In genomic region chr4:84632092-84632491, GRCh38 we compare ENCODE assay signal across 21 cellular contexts. TPM values are rescaled to one million over a fixed set of nuclear protein-coding genes. Genes with fewer than 3 reads are reported as not detected.
DNase-seq lines count a peak whose midpoint lies in the region; ATAC-seq and TF ChIP-seq lines count a peak whose summit lies in the region.
"Had no signal": no experiment of that assay in that cellular context is flagged by ENCODE, and none has a peak within 500 bp of the region (broad histone marks: within the 10 kb centered on the region; RNA-seq: fewer than 3 reads in every experiment).

No MANE protein-coding gene starts in this region.

- no peak overlapping the region for H4K8ac ChIP-seq in neuronal stem cell (ENCODE audit: low read depth, low read length)

- H3K27ac Mint-ChIP-seq in activated T-helper 1 cell treated with anti-CD3 and anti-CD28 coated beads, Interleukin-12 subunit alpha, Interleukin-12 subunit beta, Interleukin-2, Interleukin-4 antibody, amounts not matched to agents 30 ng/mL and 10 ng/mL and 1 ng/mL, durations not matched to agents 14 hours and 24 hours and 36 hours, result no peak overlapping the region
- H3K27ac Mint-ChIP-seq in activated CD8-positive, alpha-beta T cell treated with anti-CD3 and anti-CD28 coated beads, Interleukin-2, amount 10 ng/mL, durations not matched to agents 7 days and 5 days, result no peak overlapping the region
- H3K27ac Mint-ChIP-seq: CD4-positive, CD25-positive, alpha-beta regulatory T cell; natural killer cell had no signal

- H3K4me1 ChIP-seq in GM23248 (ENCODE audit: insufficient read depth) (peaks cover 12% of the 10 kb centered on the region), RWPE2 (ENCODE audit: insufficient read depth, poor library complexity, severe bottlenecking) (peaks cover 33% of the 10 kb centered on the region), neuronal stem cell (ENCODE audit: control insufficient read depth in 2 of 2, insufficient read depth in 1 of 2, low read depth in 1 of 2, low read length in 2 of 2) (no peaks in the 10 kb centered on the region)
- H3K4me1 ChIP-seq: left ventricle myocardium inferior, transverse colon had no signal

- H3K36me3 ChIP-seq in GM23248 (ENCODE audit: low read depth), result no peaks in the 10 kb centered on the region
- H3K36me3 ChIP-seq in RWPE2 (ENCODE audit: low read depth), result peaks cover 18% of the 10 kb centered on the region
- H3K36me3 ChIP-seq in neuronal stem cell (replicated peaks in 1 of 2; ENCODE audit: control insufficient read depth in 2 of 2, insufficient read depth in 2 of 2, low read length in 2 of 2), result no peaks in the 10 kb centered on the region
- H3K36me3 ChIP-seq: left ventricle myocardium inferior, WERI-Rb-1 had no signal

- H4K91ac ChIP-seq in neuronal stem cell (ENCODE audit: low read depth, low read length, poor library complexity), result no peak overlapping the region

- H3K9me3 ChIP-seq in GM23248 (ENCODE audit: low read depth), result no peaks in the 10 kb centered on the region
- no peaks in the 10 kb centered on the region for H3K9me3 ChIP-seq in RWPE2 (ENCODE audit: severe bottlenecking)
- H3K9me3 ChIP-seq in neuronal stem cell (replicated peaks in 1 of 2; ENCODE audit: control insufficient read depth in 2 of 2, insufficient read depth in 1 of 2, low read depth in 1 of 2, low read length in 2 of 2), result no peaks in the 10 kb centered on the region
- H3K9me3 ChIP-seq: left ventricle myocardium inferior, transverse colon had no signal

- peaks cover 2% of the 10 kb centered on the region for H3K27me3 Mint-ChIP-seq in activated T-helper 1 cell treated with anti-CD3 and anti-CD28 coated beads, Interleukin-12 subunit alpha, Interleukin-12 subunit beta, Interleukin-2, Interleukin-4 antibody, amounts not matched to agents 30 ng/mL and 10 ng/mL and 1 ng/mL, durations not matched to agents 14 hours and 24 hours and 36 hours (ENCODE audit: insufficient read depth)
- no peaks in the 10 kb centered on the region for H3K27me3 Mint-ChIP-seq in activated CD8-positive, alpha-beta T cell treated with anti-CD3 and anti-CD28 coated beads, Interleukin-2, amount 10 ng/mL, durations not matched to agents 7 days and 5 days (ENCODE audit: low read depth)
- H3K27me3 Mint-ChIP-seq: CD4-positive, CD25-positive, alpha-beta regulatory T cell; central memory CD8-positive, alpha-beta T cell had no signal

- CTCF ChIA-PET in activated CD8-positive, alpha-beta T cell treated with anti-CD3 and anti-CD28 coated beads, Interleukin-2, amount 10 ng/mL, durations not matched to agents 7 days and 5 days (lab: Charles Lee), result no interaction called here

- intact Hi-C loops in activated T-helper 1 cell treated with anti-CD3 and anti-CD28 coated beads, Interleukin-12 subunit alpha, Interleukin-12 subunit beta, Interleukin-2, Interleukin-4 antibody, amounts not matched to agents 30 ng/mL and 10 ng/mL and 1 ng/mL, durations not matched to agents 14 hours and 24 hours and 36 hours (cut with micrococcal nuclease), result no loop called here

- no peak overlapping the region for H2BK15ac ChIP-seq in neuronal stem cell (ENCODE audit: low read length)

- H3K27ac ChIP-seq in GM23248 (no peak overlapping the region), RWPE2 (ENCODE audit: poor library complexity, severe bottlenecking) (peak overlapping the region; percentile 85), neuronal stem cell (replicated peaks; ENCODE audit: low read length) (no peak overlapping the region)
- H3K27ac ChIP-seq: hepatocyte, left ventricle myocardium inferior, transverse colon, WERI-Rb-1 had no signal

- H3K4me1 Mint-ChIP-seq in activated T-helper 1 cell treated with anti-CD3 and anti-CD28 coated beads, Interleukin-12 subunit alpha, Interleukin-12 subunit beta, Interleukin-2, Interleukin-4 antibody, amounts not matched to agents 30 ng/mL and 10 ng/mL and 1 ng/mL, durations not matched to agents 14 hours and 24 hours and 36 hours (ENCODE audit: low read depth), result no peaks in the 10 kb centered on the region
- no peaks in the 10 kb centered on the region for H3K4me1 Mint-ChIP-seq in activated CD8-positive, alpha-beta T cell treated with anti-CD3 and anti-CD28 coated beads, Interleukin-2, amount 10 ng/mL, durations not matched to agents 7 days and 5 days (ENCODE audit: low read depth)
- H3K4me1 Mint-ChIP-seq: CD4-positive, CD25-positive, alpha-beta regulatory T cell; central memory CD8-positive, alpha-beta T cell; natural killer cell had no signal

- no peaks in the 10 kb centered on the region for H3K79me2 ChIP-seq in GM23248 (ENCODE audit: insufficient read depth)
- H3K79me2 ChIP-seq: hepatocyte had no signal

- no peaks in the 10 kb centered on the region for H3K9me2 ChIP-seq in GM23248 (ENCODE audit: insufficient read depth)

- 67 to 82% methylated on average over 2 of the region's 2 CpGs for WGBS in GM23248 (ENCODE audit: low coverage in 1 of 2, low lambda C conversion rate in 2 of 2, missing lambda C conversion rate in 2 of 2), 2 experiments
- WGBS in neuronal stem cell (ENCODE audit: extremely low coverage in 2 of 2, insufficient read length in 2 of 2, insufficient replicate concordance in 1 of 2), 2 donors, result no CpG with 5 or more reads among the region's 2 CpGs

- TF ChIP-seq CTCF in RWPE2 (IDR thresholded peaks at IDR 0.05; ENCODE audit: poor library complexity, severe bottlenecking) (no peak), fibroblast of mammary gland (conservative IDR thresholded peaks at IDR 0.05; ENCODE audit: control insufficient read depth, insufficient read depth, low read depth, low read length) (no peak)

- H3K4me3 ChIP-seq in GM23248, result no peak overlapping the region
- H3K4me3 ChIP-seq in RWPE2 (ENCODE audit: severe bottlenecking), result no peak overlapping the region
- H3K4me3 ChIP-seq in fibroblast of mammary gland (ENCODE audit: control insufficient read depth, low read depth, low read length), result no peak overlapping the region
- H3K4me3 ChIP-seq in neuronal stem cell (ENCODE audit: low read length in 2 of 2), result no peak overlapping the region
- H3K4me3 ChIP-seq: hepatocyte, left ventricle myocardium inferior, transverse colon had no signal

- H3K9me3 Mint-ChIP-seq in activated T-helper 1 cell treated with anti-CD3 and anti-CD28 coated beads, Interleukin-12 subunit alpha, Interleukin-12 subunit beta, Interleukin-2, Interleukin-4 antibody, amounts not matched to agents 30 ng/mL and 10 ng/mL and 1 ng/mL, durations not matched to agents 14 hours and 24 hours and 36 hours, result no peaks in the 10 kb centered on the region
- H3K9me3 Mint-ChIP-seq in activated CD8-positive, alpha-beta T cell treated with anti-CD3 and anti-CD28 coated beads, Interleukin-2, amount 10 ng/mL, durations not matched to agents 7 days and 5 days (ENCODE audit: insufficient read depth), result no peaks in the 10 kb centered on the region
- H3K9me3 Mint-ChIP-seq: central memory CD8-positive, alpha-beta T cell had no signal

- H3K4me3 Mint-ChIP-seq in activated T-helper 1 cell treated with anti-CD3 and anti-CD28 coated beads, Interleukin-12 subunit alpha, Interleukin-12 subunit beta, Interleukin-2, Interleukin-4 antibody, amounts not matched to agents 30 ng/mL and 10 ng/mL and 1 ng/mL, durations not matched to agents 14 hours and 24 hours and 36 hours, result no peak overlapping the region
- H3K4me3 Mint-ChIP-seq in activated CD8-positive, alpha-beta T cell treated with anti-CD3 and anti-CD28 coated beads, Interleukin-2, amount 10 ng/mL, durations not matched to agents 7 days and 5 days, result no peak overlapping the region
- H3K4me3 Mint-ChIP-seq: CD4-positive, CD25-positive, alpha-beta regulatory T cell; central memory CD8-positive, alpha-beta T cell; natural killer cell had no signal

- no peak overlapping the region for H2BK120ac ChIP-seq in neuronal stem cell (ENCODE audit: low read depth, low read length)

- no peaks in the 10 kb centered on the region for H3K79me1 ChIP-seq in neuronal stem cell (ENCODE audit: low read depth, low read length)

- DNase-seq in GM23248, result peak; percentile 65
- DNase-seq in RWPE2 (ENCODE audit: low spot score), result no peak
- DNase-seq in fibroblast of mammary gland (ENCODE audit: low read depth), result peak; percentile 90
- peak; percentile 40 for DNase-seq in renal cortical epithelial cell (ENCODE audit: low read depth)
- no peak for DNase-seq in activated T-helper 1 cell treated with anti-CD3 and anti-CD28 coated beads, Interleukin-12 subunit alpha, Interleukin-12 subunit beta, Interleukin-2, Interleukin-4 antibody, amounts not matched to agents 30 ng/mL and 10 ng/mL and 1 ng/mL, durations not matched to agents 14 hours and 24 hours and 36 hours (ENCODE audit: low spot score)
- DNase-seq in activated CD8-positive, alpha-beta T cell treated with anti-CD3 and anti-CD28 coated beads, Interleukin-2, amount 10 ng/mL, durations not matched to agents 7 days and 5 days, result no peak
- DNase-seq in neuronal stem cell (ENCODE audit: low spot score), result no peak
- DNase-seq: activated naive CD4-positive, alpha-beta T cell; CD4-positive, CD25-positive, alpha-beta regulatory T cell; GDM1; left ventricle myocardium inferior; natural killer cell; NCI-H1417; retina; stimulated activated CD4-positive, alpha-beta T cell treated with anti-CD3 and anti-CD28 coated beads, Interleukin-2, amount 100 ng/mL, for 24 hours; stimulated activated CD8-positive, alpha-beta memory T cell treated with anti-CD3 and anti-CD28 coated beads, Interleukin-4, amount 100 ng/mL, for 48 hours; transverse colon; WERI-Rb-1 had no signal

- H2BK12ac ChIP-seq in neuronal stem cell (ENCODE audit: low read length), result no peak overlapping the region

- H3K9ac ChIP-seq in GM23248 (no peak overlapping the region), neuronal stem cell (ENCODE audit: low read depth, low read length, poor library complexity) (no peak overlapping the region)

- H3K27me3 ChIP-seq in GM23248 (replicated peaks; ENCODE audit: insufficient read depth), result no peaks in the 10 kb centered on the region
- no peaks in the 10 kb centered on the region for H3K27me3 ChIP-seq in RWPE2 (ENCODE audit: insufficient read depth, poor library complexity, severe bottlenecking)
- no peaks in the 10 kb centered on the region for H3K27me3 ChIP-seq in neuronal stem cell (ENCODE audit: control insufficient read depth in 3 of 3, insufficient read depth in 3 of 3, low read depth in 1 of 3, low read length in 3 of 3)
- H3K27me3 ChIP-seq: hepatocyte, transverse colon had no signal

- H2AK5ac ChIP-seq in neuronal stem cell (ENCODE audit: low read depth, low read length), result no peak overlapping the region

- H3K18ac ChIP-seq in neuronal stem cell (ENCODE audit: low read length), result no peak overlapping the region

- no peak overlapping the region for H2BK5ac ChIP-seq in neuronal stem cell (ENCODE audit: low read length)

- H3K23ac ChIP-seq in neuronal stem cell (ENCODE audit: low read depth, low read length, poor library complexity), result no peak overlapping the region

- H3K14ac ChIP-seq in neuronal stem cell (ENCODE audit: low read length), result no peak overlapping the region

- H2AFZ ChIP-seq in GM23248, result no peak overlapping the region
- no peak overlapping the region for H2AFZ ChIP-seq in neuronal stem cell (ENCODE audit: low read length)
- H2AFZ ChIP-seq: hepatocyte had no signal

- no peaks in the 10 kb centered on the region for H4K20me1 ChIP-seq in GM23248 (ENCODE audit: insufficient read depth)

- H3K36me3 Mint-ChIP-seq in activated T-helper 1 cell treated with anti-CD3 and anti-CD28 coated beads, Interleukin-12 subunit alpha, Interleukin-12 subunit beta, Interleukin-2, Interleukin-4 antibody, amounts not matched to agents 30 ng/mL and 10 ng/mL and 1 ng/mL, durations not matched to agents 14 hours and 24 hours and 36 hours (ENCODE audit: low read depth), result no peaks in the 10 kb centered on the region
- H3K36me3 Mint-ChIP-seq in activated CD8-positive, alpha-beta T cell treated with anti-CD3 and anti-CD28 coated beads, Interleukin-2, amount 10 ng/mL, durations not matched to agents 7 days and 5 days (ENCODE audit: low read depth), result no peaks in the 10 kb centered on the region
- H3K36me3 Mint-ChIP-seq: CD4-positive, CD25-positive, alpha-beta regulatory T cell; natural killer cell had no signal

- in situ Hi-C loops in GM23248 (cut with MboI), result no loop called here

- ATAC-seq in RWPE2 (ENCODE audit: low read depth) (peak; percentile 90), GM19324 (IDR thresholded peaks at IDR 0.05; ENCODE audit: low FRiP score, unreplicated experiment) (no peak)
- ATAC-seq in activated CD8-positive, alpha-beta T cell treated with anti-CD3 and anti-CD28 coated beads, Interleukin-2, amount 10 ng/mL, durations not matched to agents 7 days and 5 days, result no peak
- ATAC-seq: natural killer cell had no signal

- no peak overlapping the region for H3K4ac ChIP-seq in neuronal stem cell (ENCODE audit: low read length)

- H3F3A ChIP-seq in GM23248 (ENCODE audit: insufficient read depth), result 0 out of 2 replicates have a peak, but pooled peaks cover 6% of the 10 kb centered on the region

- no peak overlapping the region for H3K4me2 ChIP-seq in GM23248 (ENCODE audit: unreplicated experiment)
- H3K4me2 ChIP-seq in neuronal stem cell (ENCODE audit: insufficient read depth, low read length, poor library complexity, severe bottlenecking), result no peak overlapping the region
- H3K4me2 ChIP-seq: hepatocyte had no signal

- POLR2A ChIA-PET in activated CD8-positive, alpha-beta T cell treated with anti-CD3 and anti-CD28 coated beads, Interleukin-2, amount 10 ng/mL, durations not matched to agents 7 days and 5 days (lab: Charles Lee), result no interaction called here

RNA-seq across cellular contexts. Expression of gene CDS1, which starts 49.2 kb away (rescaled TPM):
- total RNA-seq in GM23248 (2014; rRNA removed; shearing (Covaris generic)), result not detected in 2 replicates
- polyA plus RNA-seq in GM23248 (2016; fragmentation: Nextera tagmentation; extraction: Ambion mirVana), result 0.04 TPM in 1 of 2 replicates, not detected in the other
- total RNA-seq in renal cortical epithelial cell, result 7.6 and 20.1 TPM in 2 replicates
- total RNA-seq in activated T-helper 1 cell treated with anti-CD3 and anti-CD28 coated beads, Interleukin-12 subunit alpha, Interleukin-12 subunit beta, Interleukin-2, Interleukin-4 antibody, amounts not matched to agents 30 ng/mL and 10 ng/mL and 1 ng/mL, durations not matched to agents 14 hours and 24 hours and 36 hours, result not detected in 2 replicates
- total RNA-seq in activated CD8-positive, alpha-beta T cell treated with anti-CD3 and anti-CD28 coated beads, Interleukin-2, amount 10 ng/mL, durations not matched to agents 7 days and 5 days, result not detected
- polyA plus RNA-seq in neuronal stem cell (2013, experiment 1 of 2), result 3.6 TPM
- polyA plus RNA-seq in neuronal stem cell (2013, experiment 2 of 2), result 3.7 TPM

Comparison
In these comparisons a context has a peak if more than half of its experiments do, and no peak if none do; other contexts are left out.
1. DNase-seq: peak in GM23248 (single experiment), fibroblast of mammary gland (single experiment) and renal cortical epithelial cell (single experiment); none in RWPE2 (single experiment), activated T-helper 1 cell treated with anti-CD3 and anti-CD28 coated beads, Interleukin-12 subunit alpha, Interleukin-12 subunit beta, Interleukin-2, Interleukin-4 antibody, amounts not matched to agents 30 ng/mL and 10 ng/mL and 1 ng/mL, durations not matched to agents 14 hours and 24 hours and 36 hours (single experiment), activated CD8-positive, alpha-beta T cell treated with anti-CD3 and anti-CD28 coated beads, Interleukin-2, amount 10 ng/mL, durations not matched to agents 7 days and 5 days (single experiment) and neuronal stem cell (single experiment).